Comparison of ENCODE assay signal across 11 cellular contexts in the genomic region with DNA sequence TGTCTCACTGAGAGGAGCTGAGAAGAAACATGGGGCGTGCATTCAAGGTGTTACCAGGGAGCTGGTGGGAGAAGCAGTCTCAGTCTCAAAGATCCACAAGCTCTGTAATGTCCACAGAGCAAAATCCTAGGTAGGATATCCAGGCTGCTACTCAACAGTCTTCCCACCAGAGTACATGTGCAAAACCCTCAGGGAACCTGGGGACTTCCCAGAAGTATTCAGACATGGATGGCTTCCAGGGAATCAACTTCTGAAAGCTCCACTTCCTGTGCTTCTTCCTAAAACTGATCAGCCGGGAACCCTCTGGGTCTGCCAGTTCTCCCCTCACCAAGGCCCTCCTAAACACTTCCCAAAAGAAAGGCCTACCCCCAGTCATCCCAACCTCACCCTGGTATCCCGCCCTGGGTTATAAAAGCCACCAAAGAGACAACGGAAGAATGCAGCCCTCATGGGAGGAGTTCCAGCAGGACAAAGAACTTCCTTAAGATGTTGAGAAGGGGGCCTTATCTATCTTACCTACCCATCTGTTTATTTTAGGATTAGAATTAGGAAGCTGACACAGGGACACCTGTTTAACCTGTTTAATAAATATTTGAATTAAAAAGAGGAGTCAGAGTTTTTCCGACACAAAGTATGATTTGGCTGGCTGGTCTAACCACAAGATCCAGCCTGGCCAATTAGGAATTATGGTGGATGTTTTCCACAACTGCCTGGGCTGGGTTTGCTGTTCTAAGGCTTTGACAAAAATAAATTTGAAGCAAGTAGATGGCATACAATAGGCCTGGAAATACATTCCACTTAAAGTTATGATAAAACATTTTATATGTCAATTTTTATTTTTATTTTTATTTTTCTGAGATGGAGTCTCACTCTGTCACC. TPM values are rescaled to one million over a fixed set of nuclear protein-coding genes. Genes with fewer than 3 reads are reported as not detected.
DNase-seq lines count a peak whose midpoint lies in the region; ATAC-seq and TF ChIP-seq lines count a peak whose summit lies in the region.
"Had no signal": no experiment of that assay in that cellular context is flagged by ENCODE, and none has a peak within 500 bp of the region (broad histone marks: within the 10 kb centered on the region; RNA-seq: fewer than 3 reads in every experiment).

No MANE protein-coding gene starts in this region.

- peak; percentile 72 for ATAC-seq in Panc1
- no peak for ATAC-seq in activated CD8-positive, alpha-beta memory T cell treated with anti-CD3 and anti-CD28 coated beads, Interleukin-2, amount 10 ng/mL, durations not matched to agents 7 days and 5 days

- H3K4me2 ChIP-seq in BLaER1 (peak overlapping the region; percentile 77), neural progenitor cell (peak overlapping the region; percentile 67)

- H3K36me3 Mint-ChIP-seq in endothelial cell (ENCODE audit: low read depth, unreplicated experiment) (no peaks in the 10 kb centered on the region), neural progenitor cell (peaks cover 2% of the 10 kb centered on the region)
- H3K36me3 Mint-ChIP-seq in activated CD8-positive, alpha-beta memory T cell treated with anti-CD3 and anti-CD28 coated beads, Interleukin-2, amount 10 ng/mL, durations not matched to agents 7 days and 5 days, result no peaks in the 10 kb centered on the region

- intact Hi-C loops in Panc1 (cut with micrococcal nuclease; ENCODE audit: unreplicated experiment), result no loop called here

- no peaks in the 10 kb centered on the region for H3K9me3 Mint-ChIP-seq in endothelial cell (ENCODE audit: unreplicated experiment)
- no peaks in the 10 kb centered on the region for H3K9me3 Mint-ChIP-seq in neural progenitor cell
- no peaks in the 10 kb centered on the region for H3K9me3 Mint-ChIP-seq in activated CD8-positive, alpha-beta memory T cell treated with anti-CD3 and anti-CD28 coated beads, Interleukin-2, amount 10 ng/mL, durations not matched to agents 7 days and 5 days (ENCODE audit: low read depth)

- H3K79me2 ChIP-seq in neural progenitor cell (ENCODE audit: low read depth), result peaks cover 10% of the 10 kb centered on the region

- DNase-seq in Panc1 (ENCODE audit: low read depth, low spot score) (no peak), endothelial cell (ENCODE audit: low spot score) (no peak), neural progenitor cell (ENCODE audit: low spot score) (peak; percentile 44), dedifferentiated amniotic fluid mesenchymal stem cell (ENCODE audit: extremely low spot score) (no peak), NCI-H2107 treated with DMSO at 0.1 percent for 48 hours (lab: John Stamatoyannopoulos, UW; ENCODE audit: unreplicated experiment) (no peak), HCEC 1CT (no peak)
- DNase-seq in activated CD8-positive, alpha-beta memory T cell treated with anti-CD3 and anti-CD28 coated beads, Interleukin-2, amount 10 ng/mL, durations not matched to agents 7 days and 5 days, result no peak
- DNase-seq: activated CD4-positive, alpha-beta T cell treated with anti-CD3 and anti-CD28 coated beads, Interleukin-2, amount 50 U/mL, for 4 hours; ovary; Peyer's patch had no signal

- no peaks in the 10 kb centered on the region for H4K20me1 ChIP-seq in BLaER1
- no peaks in the 10 kb centered on the region for H4K20me1 ChIP-seq in neural progenitor cell (ENCODE audit: low read depth)

- no peaks in the 10 kb centered on the region for H3K9me3 ChIP-seq in BLaER1
- no peaks in the 10 kb centered on the region for H3K9me3 ChIP-seq in Panc1 (ENCODE audit: control insufficient read depth, insufficient read depth, low read depth, low read length)
- H3K9me3 ChIP-seq in neural progenitor cell (ENCODE audit: low read depth), result no peaks in the 10 kb centered on the region
- H3K9me3 ChIP-seq: ovary, Peyer's patch had no signal

- peaks cover 77% of the 10 kb centered on the region for H3F3A ChIP-seq in neural progenitor cell (ENCODE audit: low read depth)

- H3K4me3 ChIP-seq in BLaER1, result no peak overlapping the region
- H3K4me3 ChIP-seq in Panc1 (ENCODE audit: low read depth in 2 of 2, low read length in 2 of 2), result no peak overlapping the region
- H3K4me3 ChIP-seq in neural progenitor cell, result no peak overlapping the region
- H3K4me3 ChIP-seq: ovary, Peyer's patch had no signal

- TF ChIP-seq CTCF in Panc1 (IDR thresholded peaks at IDR 0.05) (no peak), endothelial cell (IDR thresholded peaks at IDR 0.05; ENCODE audit: unreplicated experiment) (no peak), neural progenitor cell (IDR thresholded peaks at IDR 0.05) (no peak)

- H2AFZ ChIP-seq in neural progenitor cell (replicated peaks), result no peak overlapping the region

- no peak overlapping the region for H3K9ac ChIP-seq in BLaER1
- no peak overlapping the region for H3K9ac ChIP-seq in neural progenitor cell

- in situ Hi-C loops in Panc1 (cut with HindIII; ENCODE audit: low pct_unique_long_range_greater_than_20kb, low sequenced_read_pairs), result no loop called here

- H3K36me3 ChIP-seq in BLaER1 (no peaks in the 10 kb centered on the region), Panc1 (ENCODE audit: control insufficient read depth, insufficient read depth, low read length) (no peaks in the 10 kb centered on the region), neural progenitor cell (no peaks in the 10 kb centered on the region)
- H3K36me3 ChIP-seq: ovary, Peyer's patch had no signal

- POLR2A ChIA-PET in Panc1 (lab: Charles Lee), result interaction anchor here (0.7 to 1.2 kb wide), 2 partner anchors 54 to 83 kb away, joined by 3 to 5 read pairs; no protein-coding TSS in a partner anchor

- no TSS peak for BruUV-seq in Panc1 (replicated peaks; lab: Mats Ljungman, UMichigan)

- H3K27ac ChIP-seq in BLaER1 (no peak overlapping the region), Panc1 (ENCODE audit: low read length) (peak overlapping the region; percentile 76), neural progenitor cell (peak overlapping the region; percentile 91)
- H3K27ac ChIP-seq: ovary had no signal

- CTCF ChIA-PET in Panc1 (lab: Charles Lee), result interaction anchor here (0.7 kb wide), 1 partner anchor 13 kb away, joined by 3 read pairs; no protein-coding TSS in a partner anchor
- CTCF ChIA-PET in activated CD8-positive, alpha-beta memory T cell treated with anti-CD3 and anti-CD28 coated beads, Interleukin-2, amount 10 ng/mL, durations not matched to agents 7 days and 5 days (lab: Charles Lee), result interaction anchor here (1.0 to 1.5 kb wide), 3 partner anchors 26 to 194 kb away, joined by 3 to 4 read pairs (median 3); no protein-coding TSS in a partner anchor

- no peak overlapping the region for H3K4me3 Mint-ChIP-seq in endothelial cell (ENCODE audit: unreplicated experiment)
- H3K4me3 Mint-ChIP-seq in neural progenitor cell, result peak overlapping the region; percentile 41
- no peak overlapping the region for H3K4me3 Mint-ChIP-seq in activated CD8-positive, alpha-beta memory T cell treated with anti-CD3 and anti-CD28 coated beads, Interleukin-2, amount 10 ng/mL, durations not matched to agents 7 days and 5 days

- H3K27ac Mint-ChIP-seq in endothelial cell (ENCODE audit: unreplicated experiment) (peak overlapping the region; percentile 71), neural progenitor cell (peak overlapping the region; percentile 100)
- no peak overlapping the region for H3K27ac Mint-ChIP-seq in activated CD8-positive, alpha-beta memory T cell treated with anti-CD3 and anti-CD28 coated beads, Interleukin-2, amount 10 ng/mL, durations not matched to agents 7 days and 5 days

- no peaks in the 10 kb centered on the region for H3K27me3 Mint-ChIP-seq in endothelial cell (ENCODE audit: unreplicated experiment)
- peaks cover 11% of the 10 kb centered on the region for H3K27me3 Mint-ChIP-seq in neural progenitor cell (ENCODE audit: insufficient read depth, low read depth)
- H3K27me3 Mint-ChIP-seq in activated CD8-positive, alpha-beta memory T cell treated with anti-CD3 and anti-CD28 coated beads, Interleukin-2, amount 10 ng/mL, durations not matched to agents 7 days and 5 days, result peaks cover 34% of the 10 kb centered on the region

- H3K4me1 ChIP-seq in BLaER1 (peaks cover 70% of the 10 kb centered on the region), Panc1 (ENCODE audit: control insufficient read depth, insufficient read depth, low read length) (peaks cover 77% of the 10 kb centered on the region), neural progenitor cell (peaks cover 92% of the 10 kb centered on the region)

- H3K4me1 Mint-ChIP-seq in endothelial cell (ENCODE audit: unreplicated experiment) (peaks cover 37% of the 10 kb centered on the region), neural progenitor cell (peaks cover 95% of the 10 kb centered on the region)
- H3K4me1 Mint-ChIP-seq in activated CD8-positive, alpha-beta memory T cell treated with anti-CD3 and anti-CD28 coated beads, Interleukin-2, amount 10 ng/mL, durations not matched to agents 7 days and 5 days, result peaks cover 6% of the 10 kb centered on the region

- H3K27me3 ChIP-seq in BLaER1, result no peaks in the 10 kb centered on the region
- no peaks in the 10 kb centered on the region for H3K27me3 ChIP-seq in Panc1 (ENCODE audit: control insufficient read depth, insufficient read depth, low read length)
- no peaks in the 10 kb centered on the region for H3K27me3 ChIP-seq in neural progenitor cell
- H3K27me3 ChIP-seq: ovary, Peyer's patch had no signal

RNA-seq across cellular contexts. Expression of gene CUEDC1, which starts 37.0 kb away (rescaled TPM):
- total RNA-seq in Panc1 (2021; ENCODE audit: unreplicated experiment) (103 TPM), endothelial cell (ENCODE audit: unreplicated experiment) (13.3 TPM), neural progenitor cell (ENCODE audit: low replicate concordance) (8.8 and 14.7 TPM in 2 replicates)
- 107 TPM for polyA plus RNA-seq in Panc1 (2012; ENCODE audit: insufficient read length)
- total RNA-seq in activated CD8-positive, alpha-beta memory T cell treated with anti-CD3 and anti-CD28 coated beads, Interleukin-2, amount 10 ng/mL, durations not matched to agents 7 days and 5 days, result not detected
